1 cellular context compared by ENCODE assay signal in the genomic region with DNA sequence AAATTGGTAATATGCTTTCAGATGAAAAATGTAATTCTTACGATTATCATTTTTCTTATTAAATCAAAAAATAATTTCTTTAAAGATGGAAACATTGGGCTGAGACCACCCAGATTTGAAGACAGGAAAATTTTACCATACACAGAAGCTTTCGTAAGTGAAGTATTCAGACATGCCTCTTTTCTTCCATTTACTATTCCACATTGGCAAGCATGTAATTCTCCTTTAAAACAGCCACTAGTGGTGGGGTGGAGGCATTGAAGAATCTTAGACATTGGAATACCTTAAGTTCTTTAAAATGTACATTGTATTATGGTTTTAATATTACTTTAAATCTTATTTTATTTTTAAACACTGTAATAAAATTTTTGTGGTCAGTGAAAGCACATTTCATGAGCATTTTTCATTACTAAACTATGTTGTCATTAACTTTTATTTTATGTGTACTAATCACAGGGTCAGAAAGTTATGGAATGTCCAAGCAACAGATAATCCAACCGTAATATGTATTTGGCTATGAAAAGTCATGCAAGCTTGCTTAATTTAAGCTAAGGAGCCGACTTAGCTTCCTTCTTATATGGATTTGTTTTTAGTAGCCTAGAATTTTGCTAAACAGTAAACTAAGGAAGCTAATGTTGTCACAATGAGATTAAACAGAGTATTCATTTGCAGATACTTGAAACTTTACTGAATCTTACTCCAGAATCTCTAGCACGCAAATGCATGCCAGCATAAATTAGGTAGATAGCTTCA.
TF ChIP-seq lines count a peak whose summit lies in the region.

No MANE protein-coding gene starts in this region.

TF ChIP-seq in HepG2, 621 proteins besides CTCF, POLR2A, EP300 and RAD21 (continued from another document):
- TF ChIP-seq, protein P1, sequence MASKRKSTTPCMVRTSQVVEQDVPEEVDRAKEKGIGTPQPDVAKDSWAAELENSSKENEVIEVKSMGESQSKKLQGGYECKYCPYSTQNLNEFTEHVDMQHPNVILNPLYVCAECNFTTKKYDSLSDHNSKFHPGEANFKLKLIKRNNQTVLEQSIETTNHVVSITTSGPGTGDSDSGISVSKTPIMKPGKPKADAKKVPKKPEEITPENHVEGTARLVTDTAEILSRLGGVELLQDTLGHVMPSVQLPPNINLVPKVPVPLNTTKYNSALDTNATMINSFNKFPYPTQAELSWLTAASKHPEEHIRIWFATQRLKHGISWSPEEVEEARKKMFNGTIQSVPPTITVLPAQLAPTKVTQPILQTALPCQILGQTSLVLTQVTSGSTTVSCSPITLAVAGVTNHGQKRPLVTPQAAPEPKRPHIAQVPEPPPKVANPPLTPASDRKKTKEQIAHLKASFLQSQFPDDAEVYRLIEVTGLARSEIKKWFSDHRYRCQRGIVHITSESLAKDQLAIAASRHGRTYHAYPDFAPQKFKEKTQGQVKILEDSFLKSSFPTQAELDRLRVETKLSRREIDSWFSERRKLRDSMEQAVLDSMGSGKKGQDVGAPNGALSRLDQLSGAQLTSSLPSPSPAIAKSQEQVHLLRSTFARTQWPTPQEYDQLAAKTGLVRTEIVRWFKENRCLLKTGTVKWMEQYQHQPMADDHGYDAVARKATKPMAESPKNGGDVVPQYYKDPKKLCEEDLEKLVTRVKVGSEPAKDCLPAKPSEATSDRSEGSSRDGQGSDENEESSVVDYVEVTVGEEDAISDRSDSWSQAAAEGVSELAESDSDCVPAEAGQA (IDR thresholded peaks at IDR 0.05; ENCODE audit: low read depth): no peak
- TF ChIP-seq, protein P1 (CRISPR knock-in tag; IDR thresholded peaks at IDR 0.05; ENCODE audit: borderline replicate concordance): no peak
- TF ChIP-seq MLLT10 (CRISPR knock-in tag; IDR thresholded peaks at IDR 0.05) (no peak), PTBP1 (IDR thresholded peaks at IDR 0.05; ENCODE audit: low read depth, low read length, poor library complexity, severe bottlenecking) (no peak), KMT2A (CRISPR knock-in tag; IDR thresholded peaks at IDR 0.05) (no peak), ZC3H13 (CRISPR knock-in tag; IDR thresholded peaks at IDR 0.05) (no peak), ZNF589 (CRISPR knock-in tag; conservative IDR thresholded peaks at IDR 0.05) (no peak), CHD2 (IDR thresholded peaks at IDR 0.05; ENCODE audit: low read depth, low read length) (no peak)
- TF ChIP-seq, protein P2, sequence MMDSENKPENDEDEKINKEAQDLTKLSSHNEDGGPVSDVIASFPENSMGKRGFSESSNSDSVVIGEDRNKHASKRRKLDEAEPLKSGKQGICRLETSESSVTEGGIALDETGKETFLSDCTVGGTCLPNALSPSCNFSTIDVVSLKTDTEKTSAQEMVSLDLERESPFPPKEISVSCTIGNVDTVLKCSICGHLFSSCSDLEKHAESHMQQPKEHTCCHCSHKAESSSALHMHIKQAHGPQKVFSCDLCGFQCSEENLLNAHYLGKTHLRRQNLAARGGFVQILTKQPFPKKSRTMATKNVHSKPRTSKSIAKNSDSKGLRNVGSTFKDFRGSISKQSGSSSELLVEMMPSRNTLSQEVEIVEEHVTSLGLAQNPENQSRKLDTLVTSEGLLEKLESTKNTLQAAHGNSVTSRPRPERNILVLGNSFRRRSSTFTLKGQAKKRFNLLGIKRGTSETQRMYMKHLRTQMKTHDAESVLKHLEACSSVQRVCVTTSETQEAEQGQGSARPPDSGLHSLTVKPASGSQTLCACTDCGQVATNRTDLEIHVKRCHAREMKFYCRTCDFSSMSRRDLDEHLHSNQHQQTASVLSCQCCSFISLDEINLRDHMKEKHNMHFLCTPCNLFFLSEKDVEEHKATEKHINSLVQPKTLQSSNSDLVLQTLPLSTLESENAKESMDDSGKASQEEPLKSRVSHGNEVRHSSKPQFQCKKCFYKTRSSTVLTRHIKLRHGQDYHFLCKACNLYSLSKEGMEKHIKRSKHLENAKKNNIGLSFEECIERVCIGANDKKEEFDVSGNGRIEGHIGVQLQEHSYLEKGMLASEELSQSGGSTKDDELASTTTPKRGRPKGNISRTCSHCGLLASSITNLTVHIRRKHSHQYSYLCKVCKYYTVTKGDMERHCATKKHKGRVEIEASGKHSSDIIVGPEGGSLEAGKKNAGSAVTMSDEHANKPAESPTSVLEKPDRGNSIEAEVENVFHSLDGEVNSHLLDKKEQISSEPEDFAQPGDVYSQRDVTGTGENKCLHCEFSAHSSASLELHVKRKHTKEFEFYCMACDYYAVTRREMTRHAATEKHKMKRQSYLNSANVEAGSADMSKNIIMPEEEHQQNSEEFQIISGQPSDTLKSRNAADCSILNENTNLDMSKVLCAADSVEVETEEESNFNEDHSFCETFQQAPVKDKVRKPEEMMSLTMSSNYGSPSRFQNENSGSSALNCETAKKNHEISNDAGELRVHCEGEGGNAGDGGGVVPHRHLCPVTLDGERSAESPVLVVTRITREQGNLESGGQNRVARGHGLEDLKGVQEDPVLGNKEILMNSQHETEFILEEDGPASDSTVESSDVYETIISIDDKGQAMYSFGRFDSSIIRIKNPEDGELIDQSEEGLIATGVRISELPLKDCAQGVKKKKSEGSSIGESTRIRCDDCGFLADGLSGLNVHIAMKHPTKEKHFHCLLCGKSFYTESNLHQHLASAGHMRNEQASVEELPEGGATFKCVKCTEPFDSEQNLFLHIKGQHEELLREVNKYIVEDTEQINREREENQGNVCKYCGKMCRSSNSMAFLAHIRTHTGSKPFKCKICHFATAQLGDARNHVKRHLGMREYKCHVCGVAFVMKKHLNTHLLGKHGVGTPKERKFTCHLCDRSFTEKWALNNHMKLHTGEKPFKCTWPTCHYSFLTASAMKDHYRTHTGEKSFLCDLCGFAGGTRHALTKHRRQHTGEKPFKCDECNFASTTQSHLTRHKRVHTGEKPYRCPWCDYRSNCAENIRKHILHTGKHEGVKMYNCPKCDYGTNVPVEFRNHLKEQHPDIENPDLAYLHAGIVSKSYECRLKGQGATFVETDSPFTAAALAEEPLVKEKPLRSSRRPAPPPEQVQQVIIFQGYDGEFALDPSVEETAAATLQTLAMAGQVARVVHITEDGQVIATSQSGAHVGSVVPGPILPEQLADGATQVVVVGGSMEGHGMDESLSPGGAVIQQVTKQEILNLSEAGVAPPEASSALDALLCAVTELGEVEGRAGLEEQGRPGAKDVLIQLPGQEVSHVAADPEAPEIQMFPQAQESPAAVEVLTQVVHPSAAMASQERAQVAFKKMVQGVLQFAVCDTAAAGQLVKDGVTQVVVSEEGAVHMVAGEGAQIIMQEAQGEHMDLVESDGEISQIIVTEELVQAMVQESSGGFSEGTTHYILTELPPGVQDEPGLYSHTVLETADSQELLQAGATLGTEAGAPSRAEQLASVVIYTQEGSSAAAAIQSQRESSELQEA (CRISPR knock-in tag; IDR thresholded peaks at IDR 0.05; ENCODE audit: not compliant biosample characterization): no peak
